Comparison of ENCODE assay signal across 9 cellular contexts in genomic region chr12:56792678-56793077, GRCh38. TPM values are rescaled to one million over a fixed set of nuclear protein-coding genes. Genes with fewer than 3 reads are reported as not detected.
"Had no signal": no experiment of that assay in that cellular context is flagged by ENCODE, and none has a peak within 500 bp of the region (broad histone marks: within the 10 kb centered on the region; RNA-seq: fewer than 3 reads in every experiment).

No MANE protein-coding gene starts in this region.

- H3K27me3 Mint-ChIP-seq: IgD-negative memory B cell had no signal

- H3K36me3 Mint-ChIP-seq: IgD-negative memory B cell had no signal

- FAIRE-seq: HTR-8/SVneo, K562 had no signal

- H3K9ac ChIP-seq: KMS-11 had no signal

- DNase-seq: IMR-90, KBM-7, KG1 had no signal

- H3K27ac ChIP-seq: HL-60, KMS-11 had no signal

- H3K4me2 ChIP-seq: KMS-11 had no signal

- H3K4me3 ChIP-seq: K562 had no signal

- H3K4me3 Mint-ChIP-seq: IgD-negative memory B cell had no signal

- ATAC-seq: K562 had no signal

- H3K27ac Mint-ChIP-seq: IgD-negative memory B cell had no signal

- H3K4me1 Mint-ChIP-seq: IgD-negative memory B cell had no signal

RNA-seq across cellular contexts. Expression of gene HSD17B6, which starts 29.6 kb away (rescaled TPM):
- total RNA-seq: HT-29 had no signal
